In the genomic region with DNA sequence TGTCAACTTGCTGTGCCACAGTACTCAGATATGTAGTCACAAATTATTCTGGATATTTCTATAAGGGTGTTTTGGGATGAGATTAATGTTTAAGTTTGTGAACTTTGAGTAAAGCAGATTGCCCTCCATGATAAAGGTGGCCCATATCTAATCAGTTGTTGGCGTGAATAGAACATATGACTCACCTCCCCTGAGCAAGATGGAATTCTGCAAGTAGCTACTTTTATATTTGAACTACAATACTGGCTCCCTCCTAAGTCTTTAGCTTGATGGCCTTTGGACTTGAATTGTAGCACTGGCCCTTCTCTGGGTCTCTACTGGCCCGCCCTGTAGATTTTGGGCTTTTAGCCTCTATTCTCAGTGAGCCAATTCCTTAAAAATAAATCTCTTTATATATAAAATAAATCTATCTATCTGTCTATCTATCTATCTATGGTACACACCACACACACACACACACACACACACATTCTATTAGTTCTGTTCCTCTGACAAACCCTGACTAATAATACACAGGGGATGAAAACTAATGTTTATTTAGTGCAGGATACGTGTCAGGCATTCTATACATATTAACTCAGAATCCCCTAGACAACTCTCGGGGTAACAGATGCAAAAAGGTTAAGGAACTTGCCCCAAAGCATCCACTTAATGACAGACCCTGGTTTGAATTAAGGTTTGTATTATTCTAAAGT, we compare ENCODE assay signal across 18 cellular contexts. TPM values are rescaled to one million over a fixed set of nuclear protein-coding genes. Genes with fewer than 3 reads are reported as not detected.
A peak's percentile ranks its signal among the peaks of the same experiment; 100 is the strongest.
DNase-seq lines count a peak whose midpoint lies in the region; FAIRE-seq and TF ChIP-seq lines count a peak whose summit lies in the region.
"Had no signal": no experiment of that assay in that cellular context is flagged by ENCODE, and none has a peak within 500 bp of the region (broad histone marks: within the 10 kb centered on the region; RNA-seq: fewer than 3 reads in every experiment).

No MANE protein-coding gene starts in this region.

- H3K4me1 Mint-ChIP-seq in neural progenitor cell (no peaks in the 10 kb centered on the region), mesothelial cell of epicardium (peaks cover 11% of the 10 kb centered on the region)
- H3K4me1 Mint-ChIP-seq: IgD-negative memory B cell; stimulated activated effector memory CD8-positive, alpha-beta T cell treated with anti-CD3 and anti-CD28 coated beads, Interleukin-12 subunit alpha, Interleukin-12 subunit beta, amount 100 ng/mL, for 72 hours had no signal

- H3K9me3 ChIP-seq in endothelial cell of umbilical vein (replicated peaks; ENCODE audit: control insufficient read depth, insufficient read depth, low read length) = no peaks in the 10 kb centered on the region
- no peaks in the 10 kb centered on the region for H3K9me3 ChIP-seq in neural progenitor cell (ENCODE audit: low read depth)
- H3K9me3 ChIP-seq: ascending aorta, gastroesophageal sphincter, tibial nerve had no signal

- H3K27me3 ChIP-seq in endothelial cell of umbilical vein (ENCODE audit: control insufficient read depth in 2 of 2, insufficient read depth in 2 of 2, low read length in 2 of 2) (no peaks in the 10 kb centered on the region), neural progenitor cell (no peaks in the 10 kb centered on the region)
- H3K27me3 ChIP-seq: ascending aorta, gastroesophageal sphincter, tibial nerve had no signal

- dilution Hi-C loops in endothelial cell of umbilical vein (cut with MboI; ENCODE audit: extremely low pct_ligation_motif_present, low sequenced_read_pairs) = no loop called here

- no peaks in the 10 kb centered on the region for H3K9me1 ChIP-seq in endothelial cell of umbilical vein (replicated peaks; ENCODE audit: control insufficient read depth, extremely low read depth, insufficient read depth, low read length)

- H2AFZ ChIP-seq in endothelial cell of umbilical vein (ENCODE audit: low read depth, low read length) (no peak overlapping the region), neural progenitor cell (replicated peaks) (no peak overlapping the region)

- peak; percentile 49 for FAIRE-seq in endothelial cell of umbilical vein (lab: Jason Lieb, UNC)

- H3K36me3 ChIP-seq in endothelial cell of umbilical vein (ENCODE audit: control insufficient read depth in 2 of 2, extremely low read depth in 1 of 2, insufficient read depth in 2 of 2, low read length in 2 of 2) (no peaks in the 10 kb centered on the region), neural progenitor cell (no peaks in the 10 kb centered on the region)
- H3K36me3 ChIP-seq: ascending aorta, gastroesophageal sphincter, tibial nerve had no signal

- H3K27me3 Mint-ChIP-seq in neural progenitor cell (ENCODE audit: insufficient read depth, low read depth) = peaks cover 3% of the 10 kb centered on the region
- H3K27me3 Mint-ChIP-seq in mesothelial cell of epicardium (ENCODE audit: low read depth) = no peaks in the 10 kb centered on the region
- H3K27me3 Mint-ChIP-seq: IgD-negative memory B cell had no signal

- no peaks in the 10 kb centered on the region for H3K79me2 ChIP-seq in endothelial cell of umbilical vein (ENCODE audit: control insufficient read depth, insufficient read depth, low read length)
- no peaks in the 10 kb centered on the region for H3K79me2 ChIP-seq in neural progenitor cell (ENCODE audit: low read depth)

- POLR2A ChIA-PET in endothelial cell of umbilical vein (lab: Charles Lee) = no interaction called here

- H3K27ac ChIP-seq in endothelial cell of umbilical vein (ENCODE audit: insufficient read depth, low read depth, low read length) (peak overlapping the region; percentile 58), neural progenitor cell (peak overlapping the region; percentile 86)
- H3K27ac ChIP-seq: ascending aorta, gastroesophageal sphincter, tibial nerve had no signal

- TF ChIP-seq POLR2A in endothelial cell of umbilical vein (IDR thresholded peaks at IDR 0.05; ENCODE audit: low read depth, low read length) = no peak

- no peak overlapping the region for H3K27ac Mint-ChIP-seq in neural progenitor cell
- no peak overlapping the region for H3K27ac Mint-ChIP-seq in mesothelial cell of epicardium
- H3K27ac Mint-ChIP-seq: stimulated activated effector memory CD8-positive, alpha-beta T cell treated with anti-CD3 and anti-CD28 coated beads, Interleukin-12 subunit alpha, Interleukin-12 subunit beta, amount 100 ng/mL, for 72 hours had no signal

- intact Hi-C loops in endothelial cell of umbilical vein (cut with micrococcal nuclease) = loop anchor here (2.0 to 5.0 kb wide), 2 partner anchors 76 to 103 kb away; no protein-coding TSS in a partner anchor

- H3K9ac ChIP-seq in endothelial cell of umbilical vein (replicated peaks; ENCODE audit: extremely low read depth, insufficient read depth, low read length) (no peak overlapping the region), neural progenitor cell (no peak overlapping the region)

- H3K36me3 Mint-ChIP-seq in neural progenitor cell = no peaks in the 10 kb centered on the region
- H3K36me3 Mint-ChIP-seq in mesothelial cell of epicardium = no peaks in the 10 kb centered on the region
- H3K36me3 Mint-ChIP-seq: stimulated activated effector memory CD8-positive, alpha-beta T cell treated with anti-CD3 and anti-CD28 coated beads, Interleukin-12 subunit alpha, Interleukin-12 subunit beta, amount 100 ng/mL, for 72 hours had no signal

- BruUV-seq in endothelial cell of umbilical vein (replicated peaks; lab: Mats Ljungman, UMichigan) = no TSS peak

- no peaks in the 10 kb centered on the region for H4K20me1 ChIP-seq in endothelial cell of umbilical vein (replicated peaks; ENCODE audit: control insufficient read depth, extremely low read depth, insufficient read depth, low read length)
- H4K20me1 ChIP-seq in neural progenitor cell (ENCODE audit: low read depth) = no peaks in the 10 kb centered on the region

- H3K4me3 ChIP-seq in endothelial cell of umbilical vein (replicated peaks in 1 of 3; ENCODE audit: insufficient read depth in 1 of 3, low read depth in 1 of 3, low read length in 3 of 3) (no peak overlapping the region), neural progenitor cell (no peak overlapping the region)
- H3K4me3 ChIP-seq: ascending aorta, gastroesophageal sphincter, tibial nerve had no signal

- H3K4me3 Mint-ChIP-seq in neural progenitor cell (no peak overlapping the region), mesothelial cell of epicardium (no peak overlapping the region)
- H3K4me3 Mint-ChIP-seq: IgD-negative memory B cell; stimulated activated effector memory CD8-positive, alpha-beta T cell treated with anti-CD3 and anti-CD28 coated beads, Interleukin-12 subunit alpha, Interleukin-12 subunit beta, amount 100 ng/mL, for 72 hours had no signal

- H3K4me2 ChIP-seq in endothelial cell of umbilical vein (ENCODE audit: insufficient read depth, low read length) = peak overlapping the region; percentile 3
- H3K4me2 ChIP-seq in neural progenitor cell = peak overlapping the region; percentile 67

- CTCF ChIA-PET in endothelial cell of umbilical vein (lab: Charles Lee) = interaction anchor here (0.6 to 1.7 kb wide), 7 partner anchors 9 to 487 kb away, joined by 3 to 6 read pairs (median 3); no protein-coding TSS in a partner anchor

- peak; percentile 84 for DNase-seq in EH (ENCODE audit: low read depth)
- peak; percentile 68 for DNase-seq in M059J (ENCODE audit: low read depth)
- DNase-seq in endothelial cell of umbilical vein (ENCODE audit: low read depth, low spot score) = peak; percentile 69
- DNase-seq in neural progenitor cell (ENCODE audit: low spot score) = no peak
- no peak for DNase-seq in mesothelial cell of epicardium (ENCODE audit: low spot score in 2 of 2, unreplicated experiment in 2 of 2)
- no peak for DNase-seq in activated T-cell treated with anti-CD3 and anti-CD28 coated beads, Interleukin-2, amount 50 U/mL, for 48 hours
- DNase-seq in HuH-7 (ENCODE audit: low spot score) = no peak
- no peak for DNase-seq in NCI-H128 (lab: John Stamatoyannopoulos, UW; ENCODE audit: unreplicated experiment)
- DNase-seq: activated effector memory CD4-positive, alpha-beta T cell treated with Interleukin-2 at 50 U/mL for 16 hours; NCI-H1092 treated with DMSO at 0.1 percent for 48 hours; nucleus accumbens had no signal

- peaks cover 18% of the 10 kb centered on the region for H3F3A ChIP-seq in neural progenitor cell (ENCODE audit: low read depth)

- H3K9me3 Mint-ChIP-seq in neural progenitor cell = no peaks in the 10 kb centered on the region
- peaks cover 9% of the 10 kb centered on the region for H3K9me3 Mint-ChIP-seq in mesothelial cell of epicardium
- H3K9me3 Mint-ChIP-seq: IgD-negative memory B cell had no signal

- TF ChIP-seq CTCF in endothelial cell of umbilical vein (IDR thresholded peaks at IDR 0.05; ENCODE audit: extremely low read depth in 1 of 2, insufficient read depth in 1 of 2, low read depth in 1 of 2, low read length in 2 of 2) (no peak), neural progenitor cell (IDR thresholded peaks at IDR 0.05) (no peak), mesothelial cell of epicardium (IDR thresholded peaks at IDR 0.05; ENCODE audit: unreplicated experiment) (no peak)

- H3K4me1 ChIP-seq in endothelial cell of umbilical vein (ENCODE audit: control insufficient read depth, extremely low read depth, insufficient read depth, low read length) = peaks cover 34% of the 10 kb centered on the region
- peaks cover 28% of the 10 kb centered on the region for H3K4me1 ChIP-seq in neural progenitor cell
- H3K4me1 ChIP-seq: gastroesophageal sphincter, tibial nerve had no signal

TF ChIP-seq in endothelial cell of umbilical vein, 7 proteins besides CTCF, POLR2A, EP300 and RAD21 (continues in another document):
- TF ChIP-seq MYC (IDR thresholded peaks at IDR 0.05; ENCODE audit: low read depth, low read length) = no peak
- TF ChIP-seq POLR2AphosphoS5 (IDR thresholded peaks at IDR 0.05; ENCODE audit: insufficient read depth, low read depth, low read length) = peak; percentile 47
- TF ChIP-seq, protein P1, sequence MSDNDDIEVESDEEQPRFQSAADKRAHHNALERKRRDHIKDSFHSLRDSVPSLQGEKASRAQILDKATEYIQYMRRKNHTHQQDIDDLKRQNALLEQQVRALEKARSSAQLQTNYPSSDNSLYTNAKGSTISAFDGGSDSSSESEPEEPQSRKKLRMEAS (IDR thresholded peaks at IDR 0.05; ENCODE audit: insufficient read depth, insufficient read length) = no peak
- peak; percentile 97 for TF ChIP-seq GATA2 (IDR thresholded peaks at IDR 0.05; ENCODE audit: insufficient read depth, insufficient read length, low read depth, low read length)

RNA-seq across cellular contexts. Expression of a gene that starts 37.9 kb away (rescaled TPM):
- not detected in 2 replicates for total RNA-seq in M059J (2014; rRNA removed; shearing (Covaris generic))
- total RNA-seq in endothelial cell of umbilical vein = not detected in 2 replicates
- not detected in 2 replicates for polyA plus RNA-seq in endothelial cell of umbilical vein
- polyA plus RNA-seq in endothelial cell of umbilical vein (2011; cell fraction: cytosol; rRNA removed) = not detected in 2 replicates
- not detected in 2 replicates for polyA plus RNA-seq in endothelial cell of umbilical vein (2011; cell fraction: nucleus; rRNA removed)
- not detected in 2 replicates for polyA plus RNA-seq in endothelial cell of umbilical vein (2012)
- polyA minus RNA-seq in endothelial cell of umbilical vein = not detected in 2 replicates
- polyA minus RNA-seq in endothelial cell of umbilical vein (2011; cell fraction: cytosol; rRNA and poly(A)+ RNA removed) = not detected
- polyA minus RNA-seq in endothelial cell of umbilical vein (2011; cell fraction: nucleus; rRNA and poly(A)+ RNA removed) = not detected in 2 replicates
- not detected in 2 replicates for total RNA-seq in neural progenitor cell (ENCODE audit: low replicate concordance)
- total RNA-seq in mesothelial cell of epicardium = not detected in 3 replicates
- total RNA-seq: activated CD8-positive, alpha-beta memory T cell treated with anti-CD3 and anti-CD28 coated beads for 36 hours; ascending aorta; gastroesophageal sphincter; skeletal muscle tissue; tibial nerve had no signal
- polyA plus RNA-seq: IgD-negative memory B cell had no signal

Comparison
In these comparisons a context has a peak if more than half of its experiments do, and no peak if none do; other contexts are left out.
1. DNase-seq: peak in EH (single experiment), M059J (single experiment) and endothelial cell of umbilical vein (single experiment); none in neural progenitor cell (single experiment), mesothelial cell of epicardium (0 of 2), activated T-cell treated with anti-CD3 and anti-CD28 coated beads, Interleukin-2, amount 50 U/mL, for 48 hours (0 of 2), HuH-7 (single experiment) and NCI-H128 (single experiment).